In genomic region chr7:157568071-157568784, GRCh38 we compare ENCODE assay signal across 9 cellular contexts.
DNase-seq lines count a peak whose midpoint lies in the region; TF ChIP-seq lines count a peak whose summit lies in the region.
"Had no signal": no experiment of that assay in that cellular context is flagged by ENCODE, and none has a peak within 500 bp of the region (broad histone marks: within the 10 kb centered on the region; RNA-seq: fewer than 3 reads in every experiment).

No MANE protein-coding gene starts in this region.

- no peak overlapping the region for H3K4ac ChIP-seq in neuronal stem cell (ENCODE audit: low read length)

- H3K4me3 ChIP-seq in KMS-11 (IDR thresholded peaks at IDR 0.05; ENCODE audit: insufficient read depth, low read depth, low read length) (no peak overlapping the region), endocrine pancreas (ENCODE audit: control insufficient read depth, insufficient read depth, low read length) (peak overlapping the region; percentile 45), neuronal stem cell (ENCODE audit: low read length in 2 of 2) (no peak overlapping the region)

- H2BK15ac ChIP-seq in neuronal stem cell (ENCODE audit: low read length): peak overlapping the region; percentile 41

- no peak overlapping the region for H2BK12ac ChIP-seq in neuronal stem cell (ENCODE audit: low read length)

- peak overlapping the region in 3 of 7 donors; percentile 45 to 85 (median 65) for H3K27ac Mint-ChIP-seq in CD14-positive monocyte

- H2BK120ac ChIP-seq in neuronal stem cell (ENCODE audit: low read depth, low read length): no peak overlapping the region

- intact Hi-C loops in CD14-positive monocyte (cut with micrococcal nuclease): no loop called here

- H3K14ac ChIP-seq in neuronal stem cell (ENCODE audit: low read length): peak overlapping the region; percentile 33

- TF ChIP-seq CTCF in CD14-positive monocyte (IDR thresholded peaks at IDR 0.05): no peak
- TF ChIP-seq CTCF in KMS-11 (conservative IDR thresholded peaks at IDR 0.05; ENCODE audit: low read depth, low read length): no peak

- H3K27me3 ChIP-seq in KMS-11 (ENCODE audit: insufficient read depth, low read depth) (peaks cover 41% of the 10 kb centered on the region), endocrine pancreas (ENCODE audit: control insufficient read depth, insufficient read depth, low read length) (no peaks in the 10 kb centered on the region), neuronal stem cell (ENCODE audit: control insufficient read depth in 3 of 3, insufficient read depth in 3 of 3, low read depth in 1 of 3, low read length in 3 of 3) (no peaks in the 10 kb centered on the region)

- H3K27ac ChIP-seq in KMS-11: no peak overlapping the region
- H3K27ac ChIP-seq in neuronal stem cell (replicated peaks; ENCODE audit: low read length): no peak overlapping the region

- H2BK5ac ChIP-seq in neuronal stem cell (ENCODE audit: low read length): no peak overlapping the region

- peaks cover 0 to 11% (median 0%) of the 10 kb centered on the region in 7 donors for H3K9me3 Mint-ChIP-seq in CD14-positive monocyte

- H3K36me3 Mint-ChIP-seq in CD14-positive monocyte: no peaks in the 10 kb centered on the region

- peaks cover 2% of the 10 kb centered on the region for H3K79me1 ChIP-seq in neuronal stem cell (ENCODE audit: low read depth, low read length)

- no peak for DNase-seq in CD14-positive monocyte (ENCODE audit: low spot score)
- no peak for DNase-seq in neuronal stem cell (ENCODE audit: low spot score)
- DNase-seq in GOT3 (lab: John Stamatoyannopoulos, UW): no peak
- DNase-seq in occipital lobe (lab: John Stamatoyannopoulos, UW): no peak
- DNase-seq in stimulated activated CD4-positive, alpha-beta T cell treated with anti-CD3 and anti-CD28 coated beads, Interleukin-4, amount 100 ng/mL, for 4 hours: no peak
- DNase-seq in activated effector memory CD4-positive, alpha-beta T cell treated with Interleukin-2 at 50 U/mL for 16 hours: no peak
- DNase-seq: NCI-H774 had no signal

- H4K91ac ChIP-seq in neuronal stem cell (ENCODE audit: low read depth, low read length, poor library complexity): no peak overlapping the region

- H3K4me3 Mint-ChIP-seq in CD14-positive monocyte: peak overlapping the region; percentile 95 to 98

- no peak overlapping the region for H2AK5ac ChIP-seq in neuronal stem cell (ENCODE audit: low read depth, low read length)

- H3K4me1 ChIP-seq in KMS-11 (ENCODE audit: low read depth, poor library complexity, severe bottlenecking): no peaks in the 10 kb centered on the region
- no peaks in the 10 kb centered on the region for H3K4me1 ChIP-seq in endocrine pancreas (ENCODE audit: control insufficient read depth, insufficient read depth, low read length)
- H3K4me1 ChIP-seq in neuronal stem cell (ENCODE audit: control insufficient read depth in 2 of 2, insufficient read depth in 1 of 2, low read depth in 1 of 2, low read length in 2 of 2): peaks cover 22 to 26% of the 10 kb centered on the region in 2 donors

- H3K9ac ChIP-seq in KMS-11 (no peak overlapping the region), endocrine pancreas (ENCODE audit: control insufficient read depth, insufficient read depth, low read length) (peak overlapping the region; percentile 58), neuronal stem cell (ENCODE audit: low read depth, low read length, poor library complexity) (no peak overlapping the region)

- H3K9me3 ChIP-seq in endocrine pancreas (ENCODE audit: control insufficient read depth, low read length) (no peaks in the 10 kb centered on the region), neuronal stem cell (replicated peaks in 1 of 2; ENCODE audit: control insufficient read depth in 2 of 2, insufficient read depth in 1 of 2, low read depth in 1 of 2, low read length in 2 of 2) (peaks cover 7 to 20% of the 10 kb centered on the region in 2 donors)

- H2AFZ ChIP-seq in KMS-11 (ENCODE audit: low read depth): peak overlapping the region; percentile 1; the same call in 1 of the 2 replicates
- no peak overlapping the region for H2AFZ ChIP-seq in neuronal stem cell (ENCODE audit: low read length)

- no peak overlapping the region for H4K8ac ChIP-seq in neuronal stem cell (ENCODE audit: low read depth, low read length)

- H4K20me1 ChIP-seq in KMS-11 (ENCODE audit: insufficient read depth): no peaks in the 10 kb centered on the region

- no peaks in the 10 kb centered on the region for H3K79me2 ChIP-seq in KMS-11 (ENCODE audit: insufficient read depth, low read depth)

- H3K4me2 ChIP-seq in KMS-11: no peak overlapping the region
- no peak overlapping the region for H3K4me2 ChIP-seq in neuronal stem cell (ENCODE audit: insufficient read depth, low read length, poor library complexity, severe bottlenecking)

- no peaks in the 10 kb centered on the region for H3K36me3 ChIP-seq in KMS-11 (ENCODE audit: insufficient read depth)
- no peaks in the 10 kb centered on the region for H3K36me3 ChIP-seq in endocrine pancreas (ENCODE audit: control insufficient read depth, insufficient read depth, low read length)
- peaks cover 30 to 98% of the 10 kb centered on the region in 2 donors for H3K36me3 ChIP-seq in neuronal stem cell (replicated peaks in 1 of 2; ENCODE audit: control insufficient read depth in 2 of 2, insufficient read depth in 2 of 2, low read length in 2 of 2)

- H3K18ac ChIP-seq in neuronal stem cell (ENCODE audit: low read length): peak overlapping the region; percentile 41

- peak overlapping the region; percentile 14 for H3K23ac ChIP-seq in neuronal stem cell (ENCODE audit: low read depth, low read length, poor library complexity)

- peaks cover 21 to 29% (median 25%) of the 10 kb centered on the region in 3 donors for H3K27me3 Mint-ChIP-seq in CD14-positive monocyte (ENCODE audit: low read depth in 3 of 3)

- H3K4me1 Mint-ChIP-seq in CD14-positive monocyte: peaks cover 19% of the 10 kb centered on the region

- WGBS in neuronal stem cell (ENCODE audit: extremely low coverage in 2 of 2, insufficient read length in 2 of 2, insufficient replicate concordance in 1 of 2), 2 donors: no CpG with 5 or more reads among the region's 26 CpGs
